Comparison of ENCODE assay signal across 24 cellular contexts in the genomic region with DNA sequence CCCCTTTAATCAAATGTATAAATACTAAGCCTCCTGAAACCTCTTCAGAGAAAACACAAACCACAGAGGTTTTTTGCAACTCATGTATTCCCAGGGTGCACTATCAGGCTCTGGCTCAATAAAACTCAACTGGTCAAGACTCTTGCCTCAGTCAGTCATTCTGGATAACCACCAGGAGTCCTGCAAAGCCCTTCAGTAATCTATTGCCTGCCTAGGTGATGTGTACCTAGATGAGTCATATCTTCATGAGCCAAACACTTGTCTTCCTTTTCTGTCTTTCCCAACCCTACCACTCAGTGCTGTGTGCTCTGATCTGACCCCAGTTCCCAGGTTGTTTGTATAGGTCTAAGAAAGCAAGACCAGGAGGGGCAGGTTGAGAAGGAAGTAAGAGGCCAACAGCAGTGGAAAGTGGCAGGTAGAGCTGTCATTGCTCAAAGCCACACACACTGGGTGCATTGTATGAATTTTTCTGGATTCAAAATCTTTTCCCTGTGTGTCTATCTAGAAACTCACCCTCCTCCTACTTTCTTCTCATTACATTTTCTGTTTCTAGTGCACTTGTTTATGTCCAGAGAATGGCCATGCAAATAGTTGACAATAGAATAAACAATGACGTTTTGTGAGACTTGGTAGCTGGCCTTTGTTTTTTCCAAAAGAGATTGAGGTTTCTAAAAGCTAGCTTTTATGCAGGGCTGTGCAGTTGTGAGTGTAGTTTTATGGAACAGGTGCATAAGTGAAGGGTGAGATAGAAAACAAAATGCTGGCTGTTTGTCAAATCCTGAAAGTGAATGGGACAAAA. TPM values are rescaled to one million over a fixed set of nuclear protein-coding genes. Genes with fewer than 3 reads are reported as not detected.
DNase-seq lines count a peak whose midpoint lies in the region; ATAC-seq and FAIRE-seq lines count a peak whose summit lies in the region.
"Had no signal": no experiment of that assay in that cellular context is flagged by ENCODE, and none has a peak within 500 bp of the region (broad histone marks: within the 10 kb centered on the region; RNA-seq: fewer than 3 reads in every experiment).

No MANE protein-coding gene starts in this region.

- ATAC-seq in left ventricle myocardium superior: no peak
- ATAC-seq: effector memory CD8-positive, alpha-beta T cell; sciatic nerve had no signal

- FAIRE-seq in G401.6 (lab: Jason Lieb, UNC): peak; percentile 95
- FAIRE-seq: GM19239 had no signal

- H3K27ac ChIP-seq in epithelial cell of prostate: peak overlapping the region; percentile 85
- H3K27ac ChIP-seq: HL-60, Peyer's patch, stomach had no signal

- DNase-seq in NCI-H226 (peak; percentile 78), epithelial cell of prostate (ENCODE audit: low read depth, low spot score) (peak; percentile 80), pons (ENCODE audit: low spot score) (peak; percentile 88), NCI-H345 (lab: John Stamatoyannopoulos, UW) (no peak), NCI-H524 treated with DMSO at 0.1 percent for 48 hours (lab: John Stamatoyannopoulos, UW) (no peak), OCI-M2 (lab: John Stamatoyannopoulos, UW; ENCODE audit: unreplicated experiment) (no peak), left ventricle myocardium superior (no peak)
- DNase-seq: activated CD4-positive, alpha-beta T cell treated with anti-CD3 and anti-CD28 coated beads, Interleukin-2, amount 50 U/mL, for 1 hour; activated gamma-delta T cell treated with Interleukin-2 at 50 U/mL for 16 hours; amniotic stem cell; cerebellar nuclear complex; effector memory CD8-positive, alpha-beta T cell; H7; KBM-7; NCI-H1092; NCI-H82; occipital lobe; Peyer's patch; stimulated activated CD4-positive, alpha-beta T cell treated with anti-CD3 and anti-CD28 coated beads, Interleukin-1b, Interleukin-23, amount 100 ng/mL, for 48 hours; stomach had no signal

- intact Hi-C loops in left ventricle myocardium superior (cut with micrococcal nuclease): no loop called here

RNA-seq across cellular contexts. Expression of a gene that starts 48.1 kb away (rescaled TPM):
- not detected for total RNA-seq in left ventricle myocardium superior
- total RNA-seq: H7, occipital lobe, Peyer's patch, sciatic nerve, stomach had no signal

Comparison
In these comparisons a context has a peak if more than half of its experiments do, and no peak if none do; other contexts are left out.
1. DNase-seq: peak in NCI-H226 (single experiment), epithelial cell of prostate (single experiment) and pons (single experiment); none in NCI-H345 (single experiment), NCI-H524 treated with DMSO at 0.1 percent for 48 hours (single experiment), OCI-M2 (single experiment) and left ventricle myocardium superior (single experiment).